In genomic region chr15:81877533-81878227, GRCh38 we compare ENCODE assay signal across 20 cellular contexts.
A peak's percentile ranks its signal among the peaks of the same experiment; 100 is the strongest.
DNase-seq lines count a peak whose midpoint lies in the region; TF ChIP-seq lines count a peak whose summit lies in the region.
"Had no signal": no experiment of that assay in that cellular context is flagged by ENCODE, and none has a peak within 500 bp of the region (broad histone marks: within the 10 kb centered on the region; RNA-seq: fewer than 3 reads in every experiment).

No MANE protein-coding gene starts in this region.

- H3K4me3 ChIP-seq in SJCRH30 (peak overlapping the region; percentile 28), muscle layer of colon (ENCODE audit: low read depth in 1 of 2, low read length in 2 of 2) (no peak overlapping the region)
- H3K4me3 ChIP-seq: GM12878, Peyer's patch had no signal

- DNase-seq in Ammon's horn (ENCODE audit: low spot score) (peak; percentile 40), NCI-H1417 treated with DMSO at 0.1 percent for 48 hours (lab: John Stamatoyannopoulos, UW) (peak; percentile 56), SJCRH30 (peak; percentile 21 to 48), HUDEP-2 (lab: John Stamatoyannopoulos, UW; ENCODE audit: unreplicated experiment in 76 of 76) (no peak), mesenteric fat pad (ENCODE audit: low spot score) (no peak), GM13977 (ENCODE audit: low spot score) (no peak)
- no peak for DNase-seq in activated T-helper 1 cell treated with anti-CD3 and anti-CD28 coated beads, Interleukin-12 subunit alpha, Interleukin-12 subunit beta, Interleukin-2, Interleukin-4 antibody, amounts not matched to agents 30 ng/mL and 10 ng/mL and 1 ng/mL, durations not matched to agents 14 hours and 24 hours and 36 hours (ENCODE audit: low spot score)
- DNase-seq: activated B cell treated with CpG ODN at 0.5 μM for 24 hours; activated naive CD4-positive, alpha-beta T cell; CD8-positive, alpha-beta T cell; glutamatergic neuron; NCI-H510A; Peyer's patch; stimulated activated CD4-positive, alpha-beta T cell treated with anti-CD3 and anti-CD28 coated beads, Interleukin-15, amount 100 ng/mL, for 24 hours; stimulated activated naive CD8-positive, alpha-beta T cell treated with anti-CD3 and anti-CD28 coated beads, Interleukin-15, amount 100 ng/mL, for 72 hours; T-helper 1 cell had no signal

- H3K4me3 Mint-ChIP-seq in activated T-helper 1 cell treated with anti-CD3 and anti-CD28 coated beads, Interleukin-12 subunit alpha, Interleukin-12 subunit beta, Interleukin-2, Interleukin-4 antibody, amounts not matched to agents 30 ng/mL and 10 ng/mL and 1 ng/mL, durations not matched to agents 14 hours and 24 hours and 36 hours: no peak overlapping the region
- H3K4me3 Mint-ChIP-seq: activated B cell treated with CpG ODN at 0.5 μM for 24 hours; CD8-positive, alpha-beta T cell; stimulated activated naive CD8-positive, alpha-beta T cell treated with anti-CD3 and anti-CD28 coated beads, Interleukin-15, amount 100 ng/mL, for 72 hours had no signal

- in situ Hi-C loops in GM13977 (cut with MboI; ENCODE audit: low pct_unique_long_range_greater_than_20kb, low sequenced_read_pairs, unreplicated experiment): no loop called here

- peaks cover 15% of the 10 kb centered on the region for H3K4me1 ChIP-seq in SJCRH30
- peaks cover 11% of the 10 kb centered on the region for H3K4me1 ChIP-seq in muscle layer of colon (ENCODE audit: insufficient read depth, low read length)
- H3K4me1 ChIP-seq: ascending aorta, Peyer's patch had no signal

- no peaks in the 10 kb centered on the region for H3K27me3 ChIP-seq in SJCRH30
- H3K27me3 ChIP-seq in muscle layer of colon (ENCODE audit: control insufficient read depth in 1 of 2, insufficient read depth in 2 of 2, low read length in 2 of 2): no peaks in the 10 kb centered on the region
- H3K27me3 ChIP-seq: ascending aorta, Peyer's patch had no signal

- H3K9me3 ChIP-seq in SJCRH30 (replicated peaks) (peaks cover 3% of the 10 kb centered on the region; the same call in 1 of the 2 replicates), muscle layer of colon (ENCODE audit: low read length) (no peaks in the 10 kb centered on the region)
- H3K9me3 ChIP-seq: ascending aorta, Peyer's patch had no signal

- no peak overlapping the region for H3K27ac Mint-ChIP-seq in activated T-helper 1 cell treated with anti-CD3 and anti-CD28 coated beads, Interleukin-12 subunit alpha, Interleukin-12 subunit beta, Interleukin-2, Interleukin-4 antibody, amounts not matched to agents 30 ng/mL and 10 ng/mL and 1 ng/mL, durations not matched to agents 14 hours and 24 hours and 36 hours
- H3K27ac Mint-ChIP-seq: activated B cell treated with CpG ODN at 0.5 μM for 24 hours; CD8-positive, alpha-beta T cell; progenitor cell of endocrine pancreas had no signal

- H3K9ac ChIP-seq in muscle layer of colon (ENCODE audit: low read length): no peak overlapping the region

- intact Hi-C loops in activated T-helper 1 cell treated with anti-CD3 and anti-CD28 coated beads, Interleukin-12 subunit alpha, Interleukin-12 subunit beta, Interleukin-2, Interleukin-4 antibody, amounts not matched to agents 30 ng/mL and 10 ng/mL and 1 ng/mL, durations not matched to agents 14 hours and 24 hours and 36 hours (cut with micrococcal nuclease): no loop called here

- H3K27me3 Mint-ChIP-seq in activated T-helper 1 cell treated with anti-CD3 and anti-CD28 coated beads, Interleukin-12 subunit alpha, Interleukin-12 subunit beta, Interleukin-2, Interleukin-4 antibody, amounts not matched to agents 30 ng/mL and 10 ng/mL and 1 ng/mL, durations not matched to agents 14 hours and 24 hours and 36 hours (ENCODE audit: insufficient read depth): no peaks in the 10 kb centered on the region
- H3K27me3 Mint-ChIP-seq: progenitor cell of endocrine pancreas; stimulated activated naive CD8-positive, alpha-beta T cell treated with anti-CD3 and anti-CD28 coated beads, Interleukin-15, amount 100 ng/mL, for 72 hours had no signal

- TF ChIP-seq CTCF in GM13977 (IDR thresholded peaks at IDR 0.05; ENCODE audit: extremely low read depth, insufficient read depth, missing control alignments): no peak

- no peaks in the 10 kb centered on the region for H3K36me3 ChIP-seq in SJCRH30
- H3K36me3 ChIP-seq in muscle layer of colon (ENCODE audit: insufficient read depth, low read length): no peaks in the 10 kb centered on the region
- H3K36me3 ChIP-seq: ascending aorta, Peyer's patch had no signal

- no peaks in the 10 kb centered on the region for H3K36me3 Mint-ChIP-seq in activated T-helper 1 cell treated with anti-CD3 and anti-CD28 coated beads, Interleukin-12 subunit alpha, Interleukin-12 subunit beta, Interleukin-2, Interleukin-4 antibody, amounts not matched to agents 30 ng/mL and 10 ng/mL and 1 ng/mL, durations not matched to agents 14 hours and 24 hours and 36 hours (ENCODE audit: low read depth)
- H3K36me3 Mint-ChIP-seq: CD8-positive, alpha-beta T cell had no signal

- H3K9me3 Mint-ChIP-seq in activated T-helper 1 cell treated with anti-CD3 and anti-CD28 coated beads, Interleukin-12 subunit alpha, Interleukin-12 subunit beta, Interleukin-2, Interleukin-4 antibody, amounts not matched to agents 30 ng/mL and 10 ng/mL and 1 ng/mL, durations not matched to agents 14 hours and 24 hours and 36 hours: no peaks in the 10 kb centered on the region
- H3K9me3 Mint-ChIP-seq: activated B cell treated with CpG ODN at 0.5 μM for 24 hours; CD8-positive, alpha-beta T cell; stimulated activated naive CD8-positive, alpha-beta T cell treated with anti-CD3 and anti-CD28 coated beads, Interleukin-15, amount 100 ng/mL, for 72 hours had no signal

- no peaks in the 10 kb centered on the region for H3K4me1 Mint-ChIP-seq in activated T-helper 1 cell treated with anti-CD3 and anti-CD28 coated beads, Interleukin-12 subunit alpha, Interleukin-12 subunit beta, Interleukin-2, Interleukin-4 antibody, amounts not matched to agents 30 ng/mL and 10 ng/mL and 1 ng/mL, durations not matched to agents 14 hours and 24 hours and 36 hours (ENCODE audit: low read depth)
- H3K4me1 Mint-ChIP-seq: stimulated activated naive CD8-positive, alpha-beta T cell treated with anti-CD3 and anti-CD28 coated beads, Interleukin-15, amount 100 ng/mL, for 72 hours had no signal

- no peak overlapping the region; the same call in 1 of the 2 replicates for H3K27ac ChIP-seq in SJCRH30
- peak overlapping the region; percentile 10 for H3K27ac ChIP-seq in muscle layer of colon (ENCODE audit: low read depth, low read length)
- H3K27ac ChIP-seq: Peyer's patch had no signal

Comparison
In these comparisons a context has a peak if more than half of its experiments do, and no peak if none do; other contexts are left out.
1. DNase-seq: peak in Ammon's horn (single experiment), NCI-H1417 treated with DMSO at 0.1 percent for 48 hours (single experiment) and SJCRH30 (2 of 2); none in HUDEP-2 (0 of 76), mesenteric fat pad (single experiment), activated T-helper 1 cell treated with anti-CD3 and anti-CD28 coated beads, Interleukin-12 subunit alpha, Interleukin-12 subunit beta, Interleukin-2, Interleukin-4 antibody, amounts not matched to agents 30 ng/mL and 10 ng/mL and 1 ng/mL, durations not matched to agents 14 hours and 24 hours and 36 hours (single experiment) and GM13977 (single experiment).